In the genomic region with DNA sequence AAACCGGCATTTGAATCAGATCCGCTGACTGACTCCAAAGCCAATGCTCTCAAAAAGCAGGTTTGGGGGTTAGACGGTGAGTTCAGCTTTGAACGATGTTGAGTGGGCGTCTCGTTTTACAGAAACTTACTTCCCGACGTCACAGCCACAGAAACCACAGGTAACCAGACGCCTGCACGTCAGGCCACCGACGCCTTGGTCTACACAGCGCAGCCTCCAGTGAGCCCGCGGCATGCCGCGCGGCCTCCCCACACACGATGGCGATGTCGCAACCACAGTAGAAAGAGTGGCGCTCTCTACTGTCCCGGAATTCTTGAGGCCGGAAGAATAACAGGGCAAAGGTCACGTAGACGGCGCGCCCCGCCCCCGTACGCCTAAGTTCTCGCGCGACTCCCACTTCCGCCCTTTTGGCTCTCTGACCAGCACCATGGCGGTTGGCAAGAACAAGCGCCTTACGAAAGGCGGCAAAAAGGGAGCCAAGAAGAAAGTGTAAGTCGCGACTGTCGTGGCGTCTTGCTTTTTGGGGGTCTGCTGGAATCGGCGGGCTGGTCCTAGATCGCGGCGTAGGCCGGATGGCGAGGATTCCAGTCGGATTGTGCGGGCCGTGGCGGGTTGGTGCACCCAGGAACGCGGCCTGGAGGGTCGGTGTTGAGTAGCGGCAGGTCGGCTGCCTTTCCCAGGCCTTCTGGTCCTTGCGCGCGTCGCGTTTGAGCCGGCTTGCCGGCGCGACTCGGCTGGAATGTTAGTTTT, we compare ENCODE assay signal across 1 cellular context.
TF ChIP-seq lines count a peak whose summit lies in the region.

A gene (plus strand): TSS at position 403 of the 750 bp plus-strand sequence. CDS start 25 bp downstream, at position 428.

TF ChIP-seq in HEK293, 187 proteins besides CTCF, POLR2A, EP300 and RAD21 (continued from another document and continues in another):
- TF ChIP-seq, protein P1, sequence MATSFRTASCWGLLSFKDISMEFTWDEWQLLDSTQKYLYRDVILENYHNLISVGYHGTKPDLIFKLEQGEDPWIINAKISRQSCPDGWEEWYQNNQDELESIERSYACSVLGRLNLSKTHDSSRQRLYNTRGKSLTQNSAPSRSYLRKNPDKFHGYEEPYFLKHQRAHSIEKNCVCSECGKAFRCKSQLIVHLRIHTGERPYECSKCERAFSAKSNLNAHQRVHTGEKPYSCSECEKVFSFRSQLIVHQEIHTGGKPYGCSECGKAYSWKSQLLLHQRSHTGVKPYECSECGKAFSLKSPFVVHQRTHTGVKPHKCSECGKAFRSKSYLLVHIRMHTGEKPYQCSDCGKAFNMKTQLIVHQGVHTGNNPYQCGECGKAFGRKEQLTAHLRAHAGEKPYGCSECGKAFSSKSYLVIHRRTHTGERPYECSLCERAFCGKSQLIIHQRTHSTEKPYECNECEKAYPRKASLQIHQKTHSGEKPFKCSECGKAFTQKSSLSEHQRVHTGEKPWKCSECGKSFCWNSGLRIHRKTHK (tag by site-specific recombination; IDR thresholded peaks at IDR 0.05), result no peak
- TF ChIP-seq, protein P2, sequence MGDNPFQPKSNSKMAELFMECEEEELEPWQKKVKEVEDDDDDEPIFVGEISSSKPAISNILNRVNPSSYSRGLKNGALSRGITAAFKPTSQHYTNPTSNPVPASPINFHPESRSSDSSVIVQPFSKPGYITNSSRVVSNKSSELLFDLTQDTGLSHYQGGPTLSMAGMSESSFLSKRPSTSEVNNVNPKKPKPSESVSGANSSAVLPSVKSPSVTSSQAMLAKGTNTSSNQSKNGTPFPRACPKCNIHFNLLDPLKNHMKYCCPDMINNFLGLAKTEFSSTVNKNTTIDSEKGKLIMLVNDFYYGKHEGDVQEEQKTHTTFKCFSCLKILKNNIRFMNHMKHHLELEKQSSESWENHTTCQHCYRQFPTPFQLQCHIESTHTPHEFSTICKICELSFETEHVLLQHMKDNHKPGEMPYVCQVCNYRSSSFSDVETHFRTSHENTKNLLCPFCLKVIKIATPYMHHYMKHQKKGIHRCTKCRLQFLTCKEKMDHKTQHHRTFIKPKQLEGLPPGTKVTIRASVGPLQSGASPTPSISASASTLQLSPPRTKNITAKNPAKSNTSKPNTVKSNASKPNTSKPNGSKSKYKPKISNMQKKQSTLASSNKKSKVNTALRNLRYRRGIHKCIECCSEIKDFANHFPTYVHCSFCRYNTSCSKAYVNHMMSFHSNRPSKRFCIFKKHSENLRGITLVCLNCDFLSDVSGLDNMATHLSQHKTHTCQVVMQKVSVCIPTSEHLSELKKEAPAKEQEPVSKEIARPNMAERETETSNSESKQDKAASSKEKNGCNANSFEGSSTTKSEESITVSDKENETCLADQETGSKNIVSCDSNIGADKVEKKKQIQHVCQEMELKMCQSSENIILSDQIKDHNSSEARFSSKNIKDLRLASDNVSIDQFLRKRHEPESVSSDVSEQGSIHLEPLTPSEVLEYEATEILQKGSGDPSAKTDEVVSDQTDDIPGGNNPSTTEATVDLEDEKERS (tag by site-specific recombination; IDR thresholded peaks at IDR 0.05), result no peak
- peak; percentile 95; the same call in 1 of the 2 replicates for TF ChIP-seq ZFP37 (tag by site-specific recombination; IDR thresholded peaks at IDR 0.05)
- TF ChIP-seq ZNF391 (tag by site-specific recombination; IDR thresholded peaks at IDR 0.05; ENCODE audit: borderline replicate concordance, low read depth), result peak; percentile 68; the same call in 1 of the 2 replicates
- TF ChIP-seq ZBTB48 (tag by site-specific recombination; IDR thresholded peaks at IDR 0.05), result no peak
- 0 out of 2 replicates have a peak, but pooled peaks have one; percentile 20 for TF ChIP-seq ZNF561 (tag by site-specific recombination; IDR thresholded peaks at IDR 0.05; ENCODE audit: borderline replicate concordance)
- no peak for TF ChIP-seq ZNF202 (tag by site-specific recombination; IDR thresholded peaks at IDR 0.05; ENCODE audit: borderline replicate concordance)
- TF ChIP-seq ZNF311 (tag by site-specific recombination; IDR thresholded peaks at IDR 0.05; ENCODE audit: borderline replicate concordance), result no peak
- TF ChIP-seq ZNF19 (tag by site-specific recombination; IDR thresholded peaks at IDR 0.05; ENCODE audit: low read depth), result no peak
- TF ChIP-seq ZNF274 (IDR thresholded peaks at IDR 0.05; ENCODE audit: low read length), result no peak
- TF ChIP-seq ZNF274 (tag by site-specific recombination; IDR thresholded peaks at IDR 0.05; ENCODE audit: borderline replicate concordance), result no peak
- TF ChIP-seq, protein P3, sequence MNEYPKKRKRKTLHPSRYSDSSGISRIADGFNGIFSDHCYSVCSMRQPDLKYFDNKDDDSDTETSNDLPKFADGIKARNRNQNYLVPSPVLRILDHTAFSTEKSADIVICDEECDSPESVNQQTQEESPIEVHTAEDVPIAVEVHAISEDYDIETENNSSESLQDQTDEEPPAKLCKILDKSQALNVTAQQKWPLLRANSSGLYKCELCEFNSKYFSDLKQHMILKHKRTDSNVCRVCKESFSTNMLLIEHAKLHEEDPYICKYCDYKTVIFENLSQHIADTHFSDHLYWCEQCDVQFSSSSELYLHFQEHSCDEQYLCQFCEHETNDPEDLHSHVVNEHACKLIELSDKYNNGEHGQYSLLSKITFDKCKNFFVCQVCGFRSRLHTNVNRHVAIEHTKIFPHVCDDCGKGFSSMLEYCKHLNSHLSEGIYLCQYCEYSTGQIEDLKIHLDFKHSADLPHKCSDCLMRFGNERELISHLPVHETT (tag by site-specific recombination; IDR thresholded peaks at IDR 0.05), result peak; percentile 96
- no peak for TF ChIP-seq ZNF248 (tag by site-specific recombination; IDR thresholded peaks at IDR 0.05)
- TF ChIP-seq, protein P4, sequence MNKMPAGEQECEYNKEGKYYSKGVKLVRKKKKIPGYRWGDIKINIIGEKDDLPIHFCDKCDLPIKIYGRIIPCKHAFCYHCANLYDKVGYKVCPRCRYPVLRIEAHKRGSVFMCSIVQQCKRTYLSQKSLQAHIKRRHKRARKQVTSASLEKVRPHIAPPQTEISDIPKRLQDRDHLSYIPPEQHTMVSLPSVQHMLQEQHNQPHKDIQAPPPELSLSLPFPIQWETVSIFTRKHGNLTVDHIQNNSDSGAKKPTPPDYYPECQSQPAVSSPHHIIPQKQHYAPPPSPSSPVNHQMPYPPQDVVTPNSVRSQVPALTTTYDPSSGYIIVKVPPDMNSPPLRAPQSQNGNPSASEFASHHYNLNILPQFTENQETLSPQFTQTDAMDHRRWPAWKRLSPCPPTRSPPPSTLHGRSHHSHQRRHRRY (tag by site-specific recombination; IDR thresholded peaks at IDR 0.05), result peak; percentile 75; the same call in 1 of the 2 replicates
- TF ChIP-seq, protein P5, sequence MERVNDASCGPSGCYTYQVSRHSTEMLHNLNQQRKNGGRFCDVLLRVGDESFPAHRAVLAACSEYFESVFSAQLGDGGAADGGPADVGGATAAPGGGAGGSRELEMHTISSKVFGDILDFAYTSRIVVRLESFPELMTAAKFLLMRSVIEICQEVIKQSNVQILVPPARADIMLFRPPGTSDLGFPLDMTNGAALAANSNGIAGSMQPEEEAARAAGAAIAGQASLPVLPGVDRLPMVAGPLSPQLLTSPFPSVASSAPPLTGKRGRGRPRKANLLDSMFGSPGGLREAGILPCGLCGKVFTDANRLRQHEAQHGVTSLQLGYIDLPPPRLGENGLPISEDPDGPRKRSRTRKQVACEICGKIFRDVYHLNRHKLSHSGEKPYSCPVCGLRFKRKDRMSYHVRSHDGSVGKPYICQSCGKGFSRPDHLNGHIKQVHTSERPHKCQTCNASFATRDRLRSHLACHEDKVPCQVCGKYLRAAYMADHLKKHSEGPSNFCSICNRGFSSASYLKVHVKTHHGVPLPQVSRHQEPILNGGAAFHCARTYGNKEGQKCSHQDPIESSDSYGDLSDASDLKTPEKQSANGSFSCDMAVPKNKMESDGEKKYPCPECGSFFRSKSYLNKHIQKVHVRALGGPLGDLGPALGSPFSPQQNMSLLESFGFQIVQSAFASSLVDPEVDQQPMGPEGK (tag by site-specific recombination; IDR thresholded peaks at IDR 0.05), result peak; percentile 33; the same call in 1 of the 2 replicates
- TF ChIP-seq ZNF670 (tag by site-specific recombination; IDR thresholded peaks at IDR 0.05; ENCODE audit: low read depth), result no peak
- TF ChIP-seq ZNF544 (tag by site-specific recombination; IDR thresholded peaks at IDR 0.05), result no peak
- TF ChIP-seq ZNF664 (tag by site-specific recombination; IDR thresholded peaks at IDR 0.05), result no peak; the same call in 1 of the 2 replicates
- TF ChIP-seq, protein P6, sequence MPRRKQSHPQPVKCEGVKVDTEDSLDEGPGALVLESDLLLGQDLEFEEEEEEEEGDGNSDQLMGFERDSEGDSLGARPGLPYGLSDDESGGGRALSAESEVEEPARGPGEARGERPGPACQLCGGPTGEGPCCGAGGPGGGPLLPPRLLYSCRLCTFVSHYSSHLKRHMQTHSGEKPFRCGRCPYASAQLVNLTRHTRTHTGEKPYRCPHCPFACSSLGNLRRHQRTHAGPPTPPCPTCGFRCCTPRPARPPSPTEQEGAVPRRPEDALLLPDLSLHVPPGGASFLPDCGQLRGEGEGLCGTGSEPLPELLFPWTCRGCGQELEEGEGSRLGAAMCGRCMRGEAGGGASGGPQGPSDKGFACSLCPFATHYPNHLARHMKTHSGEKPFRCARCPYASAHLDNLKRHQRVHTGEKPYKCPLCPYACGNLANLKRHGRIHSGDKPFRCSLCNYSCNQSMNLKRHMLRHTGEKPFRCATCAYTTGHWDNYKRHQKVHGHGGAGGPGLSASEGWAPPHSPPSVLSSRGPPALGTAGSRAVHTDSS (tag by site-specific recombination; IDR thresholded peaks at IDR 0.05), result no peak
- peak; percentile 17 for TF ChIP-seq SETDB1 (IDR thresholded peaks at IDR 0.05; ENCODE audit: insufficient read length, low read length)
- TF ChIP-seq, protein P7, sequence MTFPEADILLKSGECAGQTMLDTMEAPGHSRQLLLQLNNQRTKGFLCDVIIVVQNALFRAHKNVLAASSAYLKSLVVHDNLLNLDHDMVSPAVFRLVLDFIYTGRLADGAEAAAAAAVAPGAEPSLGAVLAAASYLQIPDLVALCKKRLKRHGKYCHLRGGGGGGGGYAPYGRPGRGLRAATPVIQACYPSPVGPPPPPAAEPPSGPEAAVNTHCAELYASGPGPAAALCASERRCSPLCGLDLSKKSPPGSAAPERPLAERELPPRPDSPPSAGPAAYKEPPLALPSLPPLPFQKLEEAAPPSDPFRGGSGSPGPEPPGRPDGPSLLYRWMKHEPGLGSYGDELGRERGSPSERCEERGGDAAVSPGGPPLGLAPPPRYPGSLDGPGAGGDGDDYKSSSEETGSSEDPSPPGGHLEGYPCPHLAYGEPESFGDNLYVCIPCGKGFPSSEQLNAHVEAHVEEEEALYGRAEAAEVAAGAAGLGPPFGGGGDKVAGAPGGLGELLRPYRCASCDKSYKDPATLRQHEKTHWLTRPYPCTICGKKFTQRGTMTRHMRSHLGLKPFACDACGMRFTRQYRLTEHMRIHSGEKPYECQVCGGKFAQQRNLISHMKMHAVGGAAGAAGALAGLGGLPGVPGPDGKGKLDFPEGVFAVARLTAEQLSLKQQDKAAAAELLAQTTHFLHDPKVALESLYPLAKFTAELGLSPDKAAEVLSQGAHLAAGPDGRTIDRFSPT (tag by site-specific recombination; IDR thresholded peaks at IDR 0.05), result no peak
- TF ChIP-seq ZNF830 (tag by site-specific recombination; IDR thresholded peaks at IDR 0.05; ENCODE audit: low read depth), result no peak
- no peak for TF ChIP-seq ZNF48 (tag by site-specific recombination; IDR thresholded peaks at IDR 0.05)
- no peak for TF ChIP-seq ZNF768 (tag by site-specific recombination; IDR thresholded peaks at IDR 0.05)
- TF ChIP-seq, protein P8, sequence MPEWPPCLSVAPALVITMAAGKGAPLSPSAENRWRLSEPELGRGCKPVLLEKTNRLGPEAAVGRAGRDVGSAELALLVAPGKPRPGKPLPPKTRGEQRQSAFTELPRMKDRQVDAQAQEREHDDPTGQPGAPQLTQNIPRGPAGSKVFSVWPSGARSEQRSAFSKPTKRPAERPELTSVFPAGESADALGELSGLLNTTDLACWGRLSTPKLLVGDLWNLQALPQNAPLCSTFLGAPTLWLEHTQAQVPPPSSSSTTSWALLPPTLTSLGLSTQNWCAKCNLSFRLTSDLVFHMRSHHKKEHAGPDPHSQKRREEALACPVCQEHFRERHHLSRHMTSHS (tag by site-specific recombination; IDR thresholded peaks at IDR 0.05), result no peak
- 0 out of 2 replicates have a peak, but pooled peaks have one; percentile 67 for TF ChIP-seq KLF7 (tag by site-specific recombination; IDR thresholded peaks at IDR 0.05; ENCODE audit: borderline replicate concordance)
- no peak for TF ChIP-seq ZNF354C (tag by site-specific recombination; IDR thresholded peaks at IDR 0.05; ENCODE audit: borderline replicate concordance, low read depth)
- TF ChIP-seq BCL11A (tag by site-specific recombination; IDR thresholded peaks at IDR 0.05; ENCODE audit: low read depth), result no peak
- TF ChIP-seq, protein P9, sequence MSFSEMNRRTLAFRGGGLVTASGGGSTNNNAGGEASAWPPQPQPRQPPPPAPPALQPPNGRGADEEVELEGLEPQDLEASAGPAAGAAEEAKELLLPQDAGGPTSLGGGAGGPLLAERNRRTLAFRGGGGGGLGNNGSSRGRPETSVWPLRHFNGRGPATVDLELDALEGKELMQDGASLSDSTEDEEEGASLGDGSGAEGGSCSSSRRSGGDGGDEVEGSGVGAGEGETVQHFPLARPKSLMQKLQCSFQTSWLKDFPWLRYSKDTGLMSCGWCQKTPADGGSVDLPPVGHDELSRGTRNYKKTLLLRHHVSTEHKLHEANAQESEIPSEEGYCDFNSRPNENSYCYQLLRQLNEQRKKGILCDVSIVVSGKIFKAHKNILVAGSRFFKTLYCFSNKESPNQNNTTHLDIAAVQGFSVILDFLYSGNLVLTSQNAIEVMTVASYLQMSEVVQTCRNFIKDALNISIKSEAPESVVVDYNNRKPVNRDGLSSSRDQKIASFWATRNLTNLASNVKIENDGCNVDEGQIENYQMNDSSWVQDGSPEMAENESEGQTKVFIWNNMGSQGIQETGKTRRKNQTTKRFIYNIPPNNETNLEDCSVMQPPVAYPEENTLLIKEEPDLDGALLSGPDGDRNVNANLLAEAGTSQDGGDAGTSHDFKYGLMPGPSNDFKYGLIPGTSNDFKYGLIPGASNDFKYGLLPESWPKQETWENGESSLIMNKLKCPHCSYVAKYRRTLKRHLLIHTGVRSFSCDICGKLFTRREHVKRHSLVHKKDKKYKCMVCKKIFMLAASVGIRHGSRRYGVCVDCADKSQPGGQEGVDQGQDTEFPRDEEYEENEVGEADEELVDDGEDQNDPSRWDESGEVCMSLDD (tag by site-specific recombination; IDR thresholded peaks at IDR 0.05), result 0 out of 2 replicates have a peak, but pooled peaks have one; percentile 29
- TF ChIP-seq ZNF621 (tag by site-specific recombination; IDR thresholded peaks at IDR 0.05), result no peak
- TF ChIP-seq HOXA7 (CRISPR knock-in tag; IDR thresholded peaks at IDR 0.05; ENCODE audit: borderline replicate concordance), result no peak
- TF ChIP-seq, protein P10, sequence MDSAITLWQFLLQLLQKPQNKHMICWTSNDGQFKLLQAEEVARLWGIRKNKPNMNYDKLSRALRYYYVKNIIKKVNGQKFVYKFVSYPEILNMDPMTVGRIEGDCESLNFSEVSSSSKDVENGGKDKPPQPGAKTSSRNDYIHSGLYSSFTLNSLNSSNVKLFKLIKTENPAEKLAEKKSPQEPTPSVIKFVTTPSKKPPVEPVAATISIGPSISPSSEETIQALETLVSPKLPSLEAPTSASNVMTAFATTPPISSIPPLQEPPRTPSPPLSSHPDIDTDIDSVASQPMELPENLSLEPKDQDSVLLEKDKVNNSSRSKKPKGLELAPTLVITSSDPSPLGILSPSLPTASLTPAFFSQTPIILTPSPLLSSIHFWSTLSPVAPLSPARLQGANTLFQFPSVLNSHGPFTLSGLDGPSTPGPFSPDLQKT (IDR thresholded peaks at IDR 0.05; ENCODE audit: borderline replicate concordance, low read depth, low read length), result no peak; the same call in 1 of the 2 replicates
- TF ChIP-seq YY2 (tag by site-specific recombination; IDR thresholded peaks at IDR 0.05), result peak; percentile 94
- TF ChIP-seq OVOL3 (tag by site-specific recombination; IDR thresholded peaks at IDR 0.05), result no peak
- no peak for TF ChIP-seq ZNF677 (tag by site-specific recombination; IDR thresholded peaks at IDR 0.05)
- peak; percentile 92 for TF ChIP-seq YY1 (tag by site-specific recombination; IDR thresholded peaks at IDR 0.05)
- no peak for TF ChIP-seq GLIS1 (tag by site-specific recombination; IDR thresholded peaks at IDR 0.05)
